In genomic region chr10:121735248-121735647, GRCh38 we compare ENCODE assay signal across 12 cellular contexts.
DNase-seq lines count a peak whose midpoint lies in the region; TF ChIP-seq lines count a peak whose summit lies in the region.
"Had no signal": no experiment of that assay in that cellular context is flagged by ENCODE, and none has a peak within 500 bp of the region (broad histone marks: within the 10 kb centered on the region; RNA-seq: fewer than 3 reads in every experiment).

No MANE protein-coding gene starts in this region.

- no peaks in the 10 kb centered on the region for H3K36me3 ChIP-seq in Caco-2 (ENCODE audit: control insufficient read depth, insufficient read depth, low read length)
- H3K36me3 ChIP-seq in suprapubic skin = no peaks in the 10 kb centered on the region

- H3K27ac ChIP-seq in dorsolateral prefrontal cortex = peak overlapping the region in 3 of 59 donors; percentile 7 to 39 (median 21)
- no peak overlapping the region for H3K27ac ChIP-seq in suprapubic skin

- peak overlapping the region; percentile 76 for H3K4me3 Mint-ChIP-seq in Caco-2 (ENCODE audit: unreplicated experiment)
- H3K4me3 Mint-ChIP-seq: CD8-positive, alpha-beta T cell; IgD-negative memory B cell had no signal

- H3K9me3 ChIP-seq in Caco-2 (no peaks in the 10 kb centered on the region), suprapubic skin (no peaks in the 10 kb centered on the region)

- peak overlapping the region; percentile 52 for H3K27ac Mint-ChIP-seq in Caco-2 (ENCODE audit: unreplicated experiment)
- H3K27ac Mint-ChIP-seq: CD8-positive, alpha-beta T cell; IgD-negative memory B cell had no signal

- peaks cover 36% of the 10 kb centered on the region for H3K4me1 Mint-ChIP-seq in Caco-2 (ENCODE audit: low read depth, unreplicated experiment)
- H3K4me1 Mint-ChIP-seq: IgD-negative memory B cell had no signal

- H3K4me3 ChIP-seq in Caco-2 (ENCODE audit: low read depth, low read length) = no peak overlapping the region; the same call in 1 of the 2 replicates
- H3K4me3 ChIP-seq in dorsolateral prefrontal cortex = peak overlapping the region in 45 of 59 donors; percentile 9 to 61 (median 43)
- H3K4me3 ChIP-seq in suprapubic skin = no peak overlapping the region

- TF ChIP-seq EP300 in suprapubic skin (IDR thresholded peaks at IDR 0.05) = no peak

- intact Hi-C loops in Caco-2 (cut with micrococcal nuclease; ENCODE audit: unreplicated experiment) (loop anchor here (2.0 to 10.0 kb wide), 5 partner anchors 44 to 792 kb away; no protein-coding TSS in a partner anchor), dorsolateral prefrontal cortex (cut with DNase I) (loop anchor here (2.0 to 10.0 kb wide), 5 partner anchors 123 to 792 kb away; no protein-coding TSS in a partner anchor)

- no peaks in the 10 kb centered on the region for H3K9me3 Mint-ChIP-seq in Caco-2 (ENCODE audit: unreplicated experiment)
- H3K9me3 Mint-ChIP-seq: CD8-positive, alpha-beta T cell; IgD-negative memory B cell had no signal

- POLR2A ChIA-PET in Caco-2 (lab: Charles Lee) = no interaction called here

- peaks cover 3% of the 10 kb centered on the region; the same call in 1 of the 2 replicates for H3K4me1 ChIP-seq in Caco-2
- H3K4me1 ChIP-seq in suprapubic skin = peaks cover 9% of the 10 kb centered on the region

- no peak for TF ChIP-seq POLR2A in suprapubic skin (IDR thresholded peaks at IDR 0.05)

- peak; percentile 44 for DNase-seq in NCI-H748 (lab: John Stamatoyannopoulos, UW; ENCODE audit: unreplicated experiment)
- DNase-seq in NCI-H748 treated with DMSO at 0.1 percent for 48 hours (lab: John Stamatoyannopoulos, UW) = no peak
- DNase-seq in Caco-2 = no peak
- DNase-seq in NCI-H69 (lab: John Stamatoyannopoulos, UW) = peak; percentile 9
- DNase-seq in dorsolateral prefrontal cortex = no peak
- DNase-seq in NCI-H1417 (lab: John Stamatoyannopoulos, UW) = no peak
- DNase-seq in GM20000 (ENCODE audit: low spot score) = no peak
- no peak for DNase-seq in suprapubic skin (ENCODE audit: low spot score in 2 of 2)
- DNase-seq: CD8-positive, alpha-beta T cell; COR-L47 had no signal

- H3K36me3 Mint-ChIP-seq in Caco-2 (ENCODE audit: insufficient read depth, unreplicated experiment) = peaks cover 10% of the 10 kb centered on the region
- H3K36me3 Mint-ChIP-seq: CD14-positive monocyte; CD8-positive, alpha-beta T cell had no signal

- H3K27me3 ChIP-seq in Caco-2 (replicated peaks; ENCODE audit: control insufficient read depth, insufficient read depth, low read length) = no peaks in the 10 kb centered on the region
- H3K27me3 ChIP-seq in dorsolateral prefrontal cortex = no peaks in the 10 kb centered on the region
- H3K27me3 ChIP-seq in suprapubic skin = no peaks in the 10 kb centered on the region

- CTCF ChIA-PET in Caco-2 (lab: Charles Lee) = interaction anchor here (1.4 to 1.5 kb wide), 2 partner anchors 80 to 547 kb away, joined by 4 to 5 read pairs; no protein-coding TSS in a partner anchor

- no peaks in the 10 kb centered on the region for H3K27me3 Mint-ChIP-seq in Caco-2 (ENCODE audit: insufficient read depth, unreplicated experiment)

- WGBS in suprapubic skin = 84% methylated on average over 14 of the region's 14 CpGs

- TF ChIP-seq CTCF in Caco-2 (IDR thresholded peaks at IDR 0.05; ENCODE audit: insufficient read depth in 1 of 2, low read depth in 1 of 2, low read length in 1 of 2, severe bottlenecking in 1 of 2, unreplicated experiment in 1 of 2) (no peak), dorsolateral prefrontal cortex (IDR thresholded peaks at IDR 0.05 in 54 of 56, conservative IDR thresholded peaks at IDR 0.05 in 2 of 56; ENCODE audit: low read depth in 1 of 56, partially characterized antibody in 56 of 56) (no peak), GM20000 (IDR thresholded peaks at IDR 0.05; ENCODE audit: extremely low read depth, missing control alignments) (no peak), suprapubic skin (IDR thresholded peaks at IDR 0.05) (no peak)

- no TSS peak for BruUV-seq in Caco-2 (replicated peaks; lab: Mats Ljungman, UMichigan)

Comparison
In these comparisons a context has a peak if more than half of its experiments do, and no peak if none do; other contexts are left out.
1. DNase-seq: peak in NCI-H748 (single experiment) and NCI-H69 (single experiment); none in NCI-H748 treated with DMSO at 0.1 percent for 48 hours (single experiment), Caco-2 (0 of 2), dorsolateral prefrontal cortex (0 of 10), NCI-H1417 (0 of 3), GM20000 (single experiment) and suprapubic skin (0 of 2).
2. H3K4me3 ChIP-seq: peak in dorsolateral prefrontal cortex (45 of 59); none in Caco-2 (single experiment) and suprapubic skin (single experiment).